31 cellular contexts compared by ENCODE assay signal in genomic region chr14:39279515-39279914, GRCh38.
"Had no signal": no experiment of that assay in that cellular context is flagged by ENCODE, and none has a peak within 500 bp of the region (broad histone marks: within the 10 kb centered on the region; RNA-seq: fewer than 3 reads in every experiment).

No MANE protein-coding gene starts in this region.

- H3K4me1 Mint-ChIP-seq: neural crest cell had no signal

- H3K9me3 Mint-ChIP-seq: activated T-cell treated with anti-CD3 and anti-CD28 coated beads, Interleukin-2, amount 50 U/mL, for 4 hours; neural crest cell; stimulated activated memory B cell treated with anti-CD40 and anti-IgM and Interleukin-4, amounts not matched to agents 10 μg/mL and 1 μg/mL and 100 μg/mL, for 72 hours; stimulated activated naive CD8-positive, alpha-beta T cell treated with anti-CD3 and anti-CD28 coated beads, Interleukin-15, amount 100 ng/mL, for 72 hours; type B pancreatic cell had no signal

- FAIRE-seq: bronchial epithelial cell, colon, endometrium, small intestine had no signal

- H3K27me3 ChIP-seq: esophagus squamous epithelium, heart right ventricle, pancreas, sigmoid colon, vagina had no signal

- ATAC-seq: activated T-cell treated with anti-CD3 and anti-CD28 coated beads, Interleukin-2, amount 50 U/mL, for 4 hours; heart right ventricle; pancreas; stimulated activated memory B cell treated with anti-CD40 and anti-IgM and Interleukin-4, amounts not matched to agents 10 μg/mL and 1 μg/mL and 100 μg/mL, for 72 hours; stimulated activated naive CD8-positive, alpha-beta T cell treated with anti-CD3 and anti-CD28 coated beads, Interleukin-15, amount 100 ng/mL, for 72 hours had no signal

- H3K36me3 ChIP-seq: prostate gland had no signal

- H3K9me3 ChIP-seq: esophagus squamous epithelium, heart right ventricle, left ventricle myocardium inferior, pancreas, prostate gland, sigmoid colon, vagina had no signal

- H3K27me3 Mint-ChIP-seq: stimulated activated memory B cell treated with anti-CD40 and anti-IgM and Interleukin-4, amounts not matched to agents 10 μg/mL and 1 μg/mL and 100 μg/mL, for 72 hours; stimulated activated naive CD8-positive, alpha-beta T cell treated with anti-CD3 and anti-CD28 coated beads, Interleukin-15, amount 100 ng/mL, for 72 hours; type B pancreatic cell had no signal

- DNase-seq: activated CD4-positive, alpha-beta T cell treated with anti-CD3 and anti-CD28 coated beads for 4 hours; activated CD4-positive, CD25-positive, alpha-beta regulatory T cell; activated CD8-positive, alpha-beta memory T cell treated with anti-CD3 and anti-CD28 coated beads for 24 hours; activated effector memory CD4-positive, alpha-beta T cell treated with Interleukin-2 at 50 U/mL for 16 hours; activated naive CD4-positive, alpha-beta T cell treated with Interleukin-2 at 50 U/mL for 16 hours; activated T-cell treated with anti-CD3 and anti-CD28 coated beads, Interleukin-2, amount 50 U/mL, for 4 hours; anterior cingulate cortex; dermis blood vessel endothelial cell; effector CD4-positive, alpha-beta T cell; esophagus squamous epithelium; foreskin melanocyte; heart right ventricle; left ventricle myocardium inferior; nucleus accumbens; pancreas; retina; sigmoid colon; small intestine; stimulated activated CD4-positive, alpha-beta T cell treated with anti-CD3 and anti-CD28 coated beads, Interleukin-4, amount 100 ng/mL, for 24 hours; stimulated activated naive CD8-positive, alpha-beta T cell treated with anti-CD3 and anti-CD28 coated beads, Interleukin-15, amount 100 ng/mL, for 72 hours; substantia nigra had no signal

- H3K4me3 ChIP-seq: esophagus squamous epithelium, heart right ventricle, left ventricle myocardium inferior, lung, pancreas, prostate gland, sigmoid colon, SK-N-MC, vagina had no signal

- H3K4me3 Mint-ChIP-seq: activated T-cell treated with anti-CD3 and anti-CD28 coated beads, Interleukin-2, amount 50 U/mL, for 4 hours; neural crest cell; stimulated activated memory B cell treated with anti-CD40 and anti-IgM and Interleukin-4, amounts not matched to agents 10 μg/mL and 1 μg/mL and 100 μg/mL, for 72 hours; stimulated activated naive CD8-positive, alpha-beta T cell treated with anti-CD3 and anti-CD28 coated beads, Interleukin-15, amount 100 ng/mL, for 72 hours; type B pancreatic cell had no signal

- H3K27ac Mint-ChIP-seq: stimulated activated naive CD8-positive, alpha-beta T cell treated with anti-CD3 and anti-CD28 coated beads, Interleukin-15, amount 100 ng/mL, for 72 hours; type B pancreatic cell had no signal
